20 cellular contexts compared by ENCODE assay signal in the genomic region with DNA sequence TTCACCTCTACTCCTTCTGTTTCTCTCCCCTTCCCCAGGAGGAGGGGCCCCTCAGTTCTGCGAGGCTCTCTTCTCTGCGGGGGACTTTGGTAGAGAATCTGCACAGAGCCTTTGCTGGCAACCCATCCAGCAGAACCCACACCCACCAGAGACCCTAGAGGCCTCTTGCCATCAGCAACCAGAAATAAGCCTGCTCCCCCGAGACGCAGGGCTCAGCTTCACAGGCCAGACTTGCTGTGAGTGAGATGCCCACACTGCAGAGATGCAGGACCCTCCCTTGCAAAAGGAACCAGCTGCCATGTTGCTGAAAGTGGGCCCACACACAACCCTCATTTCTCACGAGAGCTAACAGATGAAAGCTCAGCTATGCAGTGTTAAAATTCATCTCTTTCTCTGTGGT.
"Had no signal": no experiment of that assay in that cellular context is flagged by ENCODE, and none has a peak within 500 bp of the region (broad histone marks: within the 10 kb centered on the region; RNA-seq: fewer than 3 reads in every experiment).

No MANE protein-coding gene starts in this region.

- H3K36me3 Mint-ChIP-seq: activated naive CD8-positive, alpha-beta T cell treated with anti-CD3 and anti-CD28 coated beads, Interleukin-2, amount 10 ng/mL, durations not matched to agents 7 days and 5 days had no signal

- H2AFZ ChIP-seq: parathyroid adenoma had no signal

- DNase-seq: activated CD4-positive, alpha-beta T cell treated with anti-CD3 and anti-CD28 coated beads for 48 hours; activated CD4-positive, alpha-beta T cell treated with anti-CD3 and anti-CD28 coated beads, Interleukin-2, amount 50 U/mL, for 48 hours; activated CD8-positive, alpha-beta memory T cell treated with anti-CD3 and anti-CD28 coated beads for 24 hours; activated effector memory CD4-positive, alpha-beta T cell treated with anti-CD3 and anti-CD28 coated beads, Interleukin-2, amount 50 U/mL, for 16 hours; activated naive CD4-positive, alpha-beta T cell treated with anti-CD3 and anti-CD28 coated beads, Interleukin-2, amount 10 ng/mL, durations not matched to agents 7 days and 5 days; activated naive CD8-positive, alpha-beta T cell treated with anti-CD3 and anti-CD28 coated beads, Interleukin-2, amount 10 ng/mL, durations not matched to agents 7 days and 5 days; activated T-cell treated with anti-CD3 and anti-CD28 coated beads, Interleukin-2, amount 50 U/mL, for 1 hour; amniotic stem cell; central memory CD4-positive, alpha-beta T cell; dermis blood vessel endothelial cell; effector CD8-positive, alpha-beta T cell; gastrocnemius medialis; hippocampal formation; left ventricle myocardium superior; stimulated activated naive CD4-positive, alpha-beta T cell; transverse colon had no signal

- H3K4me3 Mint-ChIP-seq: activated naive CD4-positive, alpha-beta T cell treated with anti-CD3 and anti-CD28 coated beads, Interleukin-2, amount 10 ng/mL, durations not matched to agents 7 days and 5 days; activated naive CD8-positive, alpha-beta T cell treated with anti-CD3 and anti-CD28 coated beads, Interleukin-2, amount 10 ng/mL, durations not matched to agents 7 days and 5 days; activated T-helper 1 cell treated with anti-CD3 and anti-CD28 coated beads, Interleukin-12 subunit alpha, Interleukin-12 subunit beta, Interleukin-2, Interleukin-4 antibody, amounts not matched to agents 30 ng/mL and 10 ng/mL and 1 ng/mL, durations not matched to agents 14 hours and 24 hours and 36 hours had no signal

- H3K9me3 Mint-ChIP-seq: activated naive CD4-positive, alpha-beta T cell treated with anti-CD3 and anti-CD28 coated beads, Interleukin-2, amount 10 ng/mL, durations not matched to agents 7 days and 5 days; activated naive CD8-positive, alpha-beta T cell treated with anti-CD3 and anti-CD28 coated beads, Interleukin-2, amount 10 ng/mL, durations not matched to agents 7 days and 5 days; activated T-helper 1 cell treated with anti-CD3 and anti-CD28 coated beads, Interleukin-12 subunit alpha, Interleukin-12 subunit beta, Interleukin-2, Interleukin-4 antibody, amounts not matched to agents 30 ng/mL and 10 ng/mL and 1 ng/mL, durations not matched to agents 14 hours and 24 hours and 36 hours had no signal

- H3K4me3 ChIP-seq: breast epithelium, gastrocnemius medialis, SK-N-MC, transverse colon had no signal

- H3K79me2 ChIP-seq: parathyroid adenoma had no signal

- H3K4me1 ChIP-seq: breast epithelium, gastrocnemius medialis, parathyroid adenoma had no signal

- ATAC-seq: gastrocnemius medialis, left ventricle myocardium superior had no signal

- H3K9me3 ChIP-seq: breast epithelium, gastrocnemius medialis, transverse colon had no signal

- H3K27ac ChIP-seq: breast epithelium, gastrocnemius medialis, parathyroid adenoma, SK-N-MC, transverse colon had no signal

- H3K27me3 ChIP-seq: breast epithelium, gastrocnemius medialis, transverse colon had no signal

- H3K9ac ChIP-seq: parathyroid adenoma had no signal

- H3K36me3 ChIP-seq: breast epithelium, gastrocnemius medialis had no signal

- H3K27ac Mint-ChIP-seq: activated naive CD4-positive, alpha-beta T cell treated with anti-CD3 and anti-CD28 coated beads, Interleukin-2, amount 10 ng/mL, durations not matched to agents 7 days and 5 days; activated naive CD8-positive, alpha-beta T cell treated with anti-CD3 and anti-CD28 coated beads, Interleukin-2, amount 10 ng/mL, durations not matched to agents 7 days and 5 days; activated T-helper 1 cell treated with anti-CD3 and anti-CD28 coated beads, Interleukin-12 subunit alpha, Interleukin-12 subunit beta, Interleukin-2, Interleukin-4 antibody, amounts not matched to agents 30 ng/mL and 10 ng/mL and 1 ng/mL, durations not matched to agents 14 hours and 24 hours and 36 hours had no signal

- H3K27me3 Mint-ChIP-seq: activated naive CD4-positive, alpha-beta T cell treated with anti-CD3 and anti-CD28 coated beads, Interleukin-2, amount 10 ng/mL, durations not matched to agents 7 days and 5 days; activated naive CD8-positive, alpha-beta T cell treated with anti-CD3 and anti-CD28 coated beads, Interleukin-2, amount 10 ng/mL, durations not matched to agents 7 days and 5 days had no signal

- H3K4me1 Mint-ChIP-seq: activated naive CD4-positive, alpha-beta T cell treated with anti-CD3 and anti-CD28 coated beads, Interleukin-2, amount 10 ng/mL, durations not matched to agents 7 days and 5 days; activated naive CD8-positive, alpha-beta T cell treated with anti-CD3 and anti-CD28 coated beads, Interleukin-2, amount 10 ng/mL, durations not matched to agents 7 days and 5 days had no signal
